ENCODE assay signal across 21 cellular contexts in the genomic region with DNA sequence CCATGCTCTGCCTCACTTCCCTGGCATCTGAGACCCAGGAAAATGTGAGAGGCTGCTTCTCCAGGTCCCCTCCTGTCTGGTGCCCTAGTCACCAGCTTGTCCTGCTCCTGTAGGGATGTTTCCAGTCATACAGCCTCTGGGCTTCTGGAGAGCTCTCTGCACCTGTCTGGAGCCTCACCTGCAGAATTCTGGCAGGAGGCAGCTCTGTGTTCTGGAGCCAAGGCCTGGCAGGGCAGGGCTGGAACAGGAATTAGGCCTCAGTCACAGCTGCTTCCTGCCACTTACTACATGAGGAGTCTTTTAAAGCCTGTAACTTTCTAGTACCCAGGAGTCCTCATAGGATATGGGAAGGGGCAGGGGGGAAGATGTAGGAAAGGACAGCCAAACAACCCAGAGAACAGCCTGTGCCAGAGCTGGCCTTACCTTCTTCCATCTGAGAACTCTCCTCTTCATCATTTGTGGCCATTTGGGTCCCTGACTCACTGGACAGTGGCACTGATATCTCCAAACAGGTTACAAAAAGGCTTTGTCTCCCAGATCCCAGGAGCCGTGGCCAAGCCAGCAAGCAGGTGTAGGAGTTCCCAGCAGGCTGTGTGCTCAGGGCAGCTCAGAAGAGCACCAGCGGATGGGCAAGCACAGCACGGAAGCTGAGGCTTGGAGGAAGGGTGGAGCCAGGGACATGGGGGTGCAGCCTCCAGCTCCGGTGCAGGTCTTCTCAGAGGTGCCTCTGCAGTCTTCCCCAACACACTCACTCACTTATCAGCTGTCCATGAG. TPM values are rescaled to one million over a fixed set of nuclear protein-coding genes. Genes with fewer than 3 reads are reported as not detected.
DNase-seq lines count a peak whose midpoint lies in the region; ATAC-seq, FAIRE-seq and TF ChIP-seq lines count a peak whose summit lies in the region.
"Had no signal": no experiment of that assay in that cellular context is flagged by ENCODE, and none has a peak within 500 bp of the region (broad histone marks: within the 10 kb centered on the region; RNA-seq: fewer than 3 reads in every experiment).

No MANE protein-coding gene starts in this region.

- H3K4me2 ChIP-seq in H1 (ENCODE audit: insufficient read depth in 1 of 2, low read depth in 2 of 2, low read length in 2 of 2): no peak overlapping the region
- H3K4me2 ChIP-seq: neural progenitor cell had no signal

- no peaks in the 10 kb centered on the region for H3K9me3 Mint-ChIP-seq in MCF 10A (ENCODE audit: unreplicated experiment)
- H3K9me3 Mint-ChIP-seq: activated naive CD8-positive, alpha-beta T cell treated with anti-CD3 and anti-CD28 coated beads, Interleukin-2, amount 10 ng/mL, durations not matched to agents 7 days and 5 days; neural progenitor cell had no signal

- H3K18ac ChIP-seq in H1 (ENCODE audit: extremely low read depth, low read length): no peak overlapping the region

- H4K20me1 ChIP-seq in H1 (replicated peaks in 1 of 2; ENCODE audit: control insufficient read depth in 1 of 2, insufficient read depth in 2 of 2, low read length in 2 of 2): peaks cover 0 to 2% of the 10 kb centered on the region in 2 experiments

- H3K4me1 Mint-ChIP-seq in MCF 10A (ENCODE audit: insufficient read depth, unreplicated experiment): peaks cover 4% of the 10 kb centered on the region
- H3K4me1 Mint-ChIP-seq: neural progenitor cell had no signal

- no peak overlapping the region for H2AK5ac ChIP-seq in H1 (ENCODE audit: low read depth, low read length)

- no peaks in the 10 kb centered on the region for H3K36me3 ChIP-seq in breast epithelium
- no peaks in the 10 kb centered on the region for H3K36me3 ChIP-seq in H1 (ENCODE audit: control insufficient read depth in 2 of 4, insufficient read depth in 4 of 4, low read length in 3 of 4)
- peaks cover 22% of the 10 kb centered on the region for H3K36me3 ChIP-seq in suprapubic skin
- H3K36me3 ChIP-seq: neural progenitor cell had no signal

- H2BK15ac ChIP-seq in H1 (ENCODE audit: low read length): 0 out of 2 replicates have a peak overlapping the region, but pooled peaks have one; percentile 46

- no peak overlapping the region for H3K56ac ChIP-seq in H1 (replicated peaks; ENCODE audit: insufficient read length, low read depth, low read length)

- TF ChIP-seq EP300 in H1 (IDR thresholded peaks at IDR 0.05; ENCODE audit: borderline replicate concordance in 1 of 2, low read depth in 2 of 2, low read length in 2 of 2): no peak
- no peak for TF ChIP-seq EP300 in suprapubic skin (IDR thresholded peaks at IDR 0.05)

- H3K14ac ChIP-seq in H1 (ENCODE audit: insufficient read length): no peak overlapping the region

- H3K4me3 Mint-ChIP-seq in MCF 10A (ENCODE audit: unreplicated experiment): no peak overlapping the region
- H3K4me3 Mint-ChIP-seq: activated naive CD8-positive, alpha-beta T cell treated with anti-CD3 and anti-CD28 coated beads, Interleukin-2, amount 10 ng/mL, durations not matched to agents 7 days and 5 days; neural progenitor cell had no signal

- no peak overlapping the region for H3K4ac ChIP-seq in H1 (replicated peaks; ENCODE audit: insufficient read length, low read depth, low read length)

- H4K8ac ChIP-seq in H1 (ENCODE audit: extremely low read depth, insufficient read depth, low read length): no peak overlapping the region

- peaks cover 10% of the 10 kb centered on the region for H3K36me3 Mint-ChIP-seq in MCF 10A (ENCODE audit: insufficient read depth, unreplicated experiment)
- H3K36me3 Mint-ChIP-seq: activated naive CD8-positive, alpha-beta T cell treated with anti-CD3 and anti-CD28 coated beads, Interleukin-2, amount 10 ng/mL, durations not matched to agents 7 days and 5 days had no signal

- H3K9me3 ChIP-seq in breast epithelium: no peaks in the 10 kb centered on the region
- H3K9me3 ChIP-seq in H1 (ENCODE audit: insufficient read depth in 2 of 2, low read depth in 1 of 2, low read length in 1 of 2): no peaks in the 10 kb centered on the region
- no peaks in the 10 kb centered on the region for H3K9me3 ChIP-seq in suprapubic skin
- H3K9me3 ChIP-seq: tibial artery had no signal

- H3K79me1 ChIP-seq in H1 (ENCODE audit: low read depth, low read length): no peaks in the 10 kb centered on the region

- no peak overlapping the region for H2AFZ ChIP-seq in H1 (ENCODE audit: low read length)
- H2AFZ ChIP-seq: neural progenitor cell had no signal

- no TSS peak for BruUV-seq in MCF 10A (replicated peaks; lab: Mats Ljungman, UMichigan)

- H2BK20ac ChIP-seq in H1 (ENCODE audit: low read length): no peak overlapping the region

- H3K27ac ChIP-seq in breast epithelium (no peak overlapping the region), H1 (ENCODE audit: low read depth, low read length) (no peak overlapping the region), suprapubic skin (peak overlapping the region; percentile 1)
- H3K27ac ChIP-seq: neural progenitor cell, tibial artery had no signal

- H3K4me1 ChIP-seq in breast epithelium (no peaks in the 10 kb centered on the region), H1 (replicated peaks in 1 of 4; ENCODE audit: control insufficient read depth in 3 of 4, insufficient read depth in 4 of 4, low read length in 3 of 4) (no peaks in the 10 kb centered on the region), suprapubic skin (peaks cover 18% of the 10 kb centered on the region)
- H3K4me1 ChIP-seq: neural progenitor cell, tibial artery had no signal

- no peak overlapping the region for H2BK5ac ChIP-seq in H1 (ENCODE audit: low read depth, low read length)

- 91% methylated on average over 4 of the region's 4 CpGs; no CpG with 5 or more reads in 1 of the 2 experiments for WGBS in H1 (ENCODE audit: extremely low coverage in 1 of 2, insufficient coverage in 1 of 2, insufficient read length in 1 of 2, insufficient replicate concordance in 2 of 2, low coverage in 1 of 2, low lambda C conversion rate in 2 of 2, missing lambda C conversion rate in 1 of 2), 2 experiments
- 81% methylated on average over 4 of the region's 4 CpGs for WGBS in suprapubic skin

- H3K27me3 Mint-ChIP-seq in MCF 10A (ENCODE audit: insufficient read depth, unreplicated experiment): no peaks in the 10 kb centered on the region
- H3K27me3 Mint-ChIP-seq: activated naive CD8-positive, alpha-beta T cell treated with anti-CD3 and anti-CD28 coated beads, Interleukin-2, amount 10 ng/mL, durations not matched to agents 7 days and 5 days had no signal

- DNase-seq in breast epithelium (ENCODE audit: low spot score in 2 of 2): peak; percentile 20 to 22
- DNase-seq in MCF 10A (ENCODE audit: unreplicated experiment): no peak
- peak; percentile 94 for DNase-seq in NCI-H510A treated with DMSO at 0.1 percent for 48 hours (lab: John Stamatoyannopoulos, UW)
- no peak for DNase-seq in H1 (ENCODE audit: low read depth in 1 of 2, low spot score in 2 of 2)
- no peak for DNase-seq in suprapubic skin (ENCODE audit: low spot score in 2 of 2)
- DNase-seq in urothelium cell line (ENCODE audit: low spot score): no peak
- no peak for DNase-seq in HUDEP-2 (lab: John Stamatoyannopoulos, UW; ENCODE audit: unreplicated experiment in 76 of 76)
- DNase-seq: activated CD4-positive, CD25-positive, alpha-beta regulatory T cell treated with anti-CD3 and anti-CD28 coated beads, Interleukin-2, amount 50 U/mL, for 72 hours; activated effector memory CD4-positive, alpha-beta T cell treated with Interleukin-2 at 50 U/mL for 16 hours; activated naive CD8-positive, alpha-beta T cell treated with anti-CD3 and anti-CD28 coated beads, Interleukin-2, amount 10 ng/mL, durations not matched to agents 7 days and 5 days; NCI-H1092 treated with DMSO at 0.1 percent for 48 hours; NCI-H2107; NCI-H69; stimulated activated CD4-positive, alpha-beta T cell treated with anti-CD3 and anti-CD28 coated beads, Interleukin-1b, Interleukin-23, amount 100 ng/mL, for 48 hours; tibial artery had no signal

- H2BK120ac ChIP-seq in H1 (replicated peaks; ENCODE audit: low read depth, low read length): no peak overlapping the region

- intact Hi-C loops in breast epithelium (cut with DNase I; ENCODE audit: low total_unique reads): no loop called here
- intact Hi-C loops in MCF 10A (cut with micrococcal nuclease): no loop called here

- no peak overlapping the region for H4K5ac ChIP-seq in H1 (ENCODE audit: insufficient read length, low read depth, low read length)

- H3K27me3 ChIP-seq in breast epithelium (no peaks in the 10 kb centered on the region), H1 (replicated peaks in 1 of 4; ENCODE audit: control insufficient read depth in 3 of 4, extremely low read depth in 1 of 4, insufficient read depth in 3 of 4, low read length in 3 of 4) (no peaks in the 10 kb centered on the region), suprapubic skin (no peaks in the 10 kb centered on the region)
- H3K27me3 ChIP-seq: neural progenitor cell, tibial artery had no signal

- H3K9ac ChIP-seq in H1 (replicated peaks in 1 of 4; ENCODE audit: extremely low read depth in 1 of 4, low read depth in 3 of 4, low read length in 3 of 4): no peak overlapping the region
- H3K9ac ChIP-seq: neural progenitor cell had no signal

- no peaks in the 10 kb centered on the region for H3K79me2 ChIP-seq in H1 (ENCODE audit: control insufficient read depth in 1 of 2, insufficient read depth in 2 of 2, low read length in 2 of 2)

- no peak for ATAC-seq in GM21529 (IDR thresholded peaks at IDR 0.05; ENCODE audit: unreplicated experiment)

- TF ChIP-seq CTCF in breast epithelium (IDR thresholded peaks at IDR 0.05): no peak
- no peak for TF ChIP-seq CTCF in MCF 10A (IDR thresholded peaks at IDR 0.05; ENCODE audit: unreplicated experiment)
- TF ChIP-seq CTCF in H1 (IDR thresholded peaks at IDR 0.05; ENCODE audit: control extremely low read depth in 1 of 3, insufficient read depth in 1 of 3, low read depth in 1 of 3, low read length in 3 of 3): no peak
- TF ChIP-seq CTCF in suprapubic skin (IDR thresholded peaks at IDR 0.05): no peak

- FAIRE-seq in H1 (lab: Jason Lieb, UNC): no peak
- FAIRE-seq in urothelium cell line (lab: Jason Lieb, UNC): no peak
- FAIRE-seq: H54, keratinocyte had no signal

- TF ChIP-seq POLR2A in breast epithelium (IDR thresholded peaks at IDR 0.05) (no peak), H1 (IDR thresholded peaks at IDR 0.05; ENCODE audit: control extremely low read depth in 1 of 2, low read depth in 2 of 2, low read length in 2 of 2) (no peak), suprapubic skin (IDR thresholded peaks at IDR 0.05) (no peak)

- POLR2A ChIA-PET in MCF 10A (lab: Yijun Ruan, JAX): interaction anchor here (0.7 to 1.4 kb wide), 4 partner anchors 13 to 121 kb away, joined by 3 to 5 read pairs (median 4); no protein-coding TSS in a partner anchor
- POLR2A ChIA-PET in H1 (lab: Charles Lee; ENCODE audit: partially characterized antibody): interaction anchor here (1.0 to 1.8 kb wide), 6 partner anchors 9 to 87 kb away, joined by 3 to 5 read pairs (median 3); no protein-coding TSS in a partner anchor

- H3K27ac Mint-ChIP-seq in MCF 10A (ENCODE audit: low read depth, unreplicated experiment): no peak overlapping the region
- H3K27ac Mint-ChIP-seq: neural progenitor cell had no signal

- H2BK12ac ChIP-seq in H1 (ENCODE audit: low read depth, low read length): no peak overlapping the region

- no peaks in the 10 kb centered on the region; the same call in 1 of the 2 replicates for H3K23me2 ChIP-seq in H1 (ENCODE audit: low read depth, low read length)

- H3K23ac ChIP-seq in H1 (ENCODE audit: insufficient read length): no peak overlapping the region

- CTCF ChIA-PET in MCF 10A (lab: Yijun Ruan, JAX) (interaction anchor here (0.5 to 1.5 kb wide), 4 partner anchors 32 to 285 kb away, joined by 3 to 4 read pairs (median 3); no protein-coding TSS in a partner anchor), H1 (lab: Charles Lee; ENCODE audit: partially characterized antibody) (interaction anchor here (0.9 to 2.4 kb wide), 8 partner anchors 9 to 139 kb away, joined by 3 to 16 read pairs (median 4); a partner anchor contains a TSS)

- H3K4me3 ChIP-seq in breast epithelium (no peak overlapping the region), H1 (ENCODE audit: extremely low read depth in 1 of 4, insufficient read depth in 2 of 4, low read depth in 3 of 4, low read length in 4 of 4) (no peak overlapping the region), suprapubic skin (no peak overlapping the region)
- H3K4me3 ChIP-seq: neural progenitor cell, skin epidermis, tibial artery had no signal

- H4K91ac ChIP-seq in H1 (replicated peaks; ENCODE audit: insufficient read length, low read length): no peak overlapping the region

- no peak for TF ChIP-seq RAD21 in H1 (IDR thresholded peaks at IDR 0.05 in 1 of 2, conservative IDR thresholded peaks at IDR 0.05 in 1 of 2; ENCODE audit: low read depth in 2 of 2, low read length in 2 of 2)

RNA-seq across cellular contexts. Expression of a gene that starts 31.4 kb away (rescaled TPM):
- 1 to 10 TPM in 2 of 3 donors, not detected in 1; 1.8 to 2.3 TPM for total RNA-seq in breast epithelium
- 1.9 TPM in 2 replicates for total RNA-seq in MCF 10A (2022)
- 22.7 and 23.3 TPM in 2 replicates for total RNA-seq in H1 (2021; fragmentation: NEBNext Ultra II Directional; extraction: Animal tissue kit (Norgen Biotek cat#: 25700))
- 13.5 and 17.4 TPM in 2 replicates for polyA plus RNA-seq in H1 (2011; rRNA removed)
- polyA plus RNA-seq in H1 (2011; cell fraction: cytosol; rRNA removed): 17.3 TPM
- polyA plus RNA-seq in H1 (2011; cell fraction: nucleus; rRNA removed): 51.9 TPM
- polyA plus RNA-seq in H1 (2012, experiment 1 of 2): 9.2 to 17.1 TPM (median 15.6 TPM) in 4 replicates
- polyA plus RNA-seq in H1 (2012, experiment 2 of 2): 7.0 TPM
- 19.3 TPM for polyA plus RNA-seq in H1 (2013, experiment 1 of 2)
- 19.6 TPM for polyA plus RNA-seq in H1 (2013, experiment 2 of 2)
- 2.1 and 5.6 TPM in 2 replicates for polyA minus RNA-seq in H1 (2011; rRNA and poly(A)+ RNA removed)
- 13.7 TPM for polyA minus RNA-seq in H1 (2011; cell fraction: cytosol; rRNA and poly(A)+ RNA removed)
- polyA minus RNA-seq in H1 (2011; cell fraction: nucleus; rRNA and poly(A)+ RNA removed): 21.4 TPM
- total RNA-seq in suprapubic skin: under 1 TPM in 3 of 4 donors, not detected in 1; 0.38 to 0.91 (median 0.72) TPM
- total RNA-seq: pulmonary artery endothelial cell had no signal

RNA-seq across cellular contexts. Expression of a gene that starts 44.5 kb away (rescaled TPM):
- total RNA-seq in breast epithelium: 10 to 100 TPM; 18.4 to 23.0 (median 20.5) TPM
- total RNA-seq in MCF 10A (2022): 23.9 and 31.4 TPM in 2 replicates
- total RNA-seq in H1 (2021; fragmentation: NEBNext Ultra II Directional; extraction: Animal tissue kit (Norgen Biotek cat#: 25700)): 20.7 and 23.0 TPM in 2 replicates
- 27.0 and 29.4 TPM in 2 replicates for polyA plus RNA-seq in H1 (2011; rRNA removed)
- 21.9 TPM for polyA plus RNA-seq in H1 (2011; cell fraction: cytosol; rRNA removed)
- polyA plus RNA-seq in H1 (2011; cell fraction: nucleus; rRNA removed): 39.3 TPM
- 17.0 to 24.3 TPM (median 21.8 TPM) in 4 replicates for polyA plus RNA-seq in H1 (2012, experiment 1 of 2)
- polyA plus RNA-seq in H1 (2012, experiment 2 of 2): 28.0 TPM
- polyA plus RNA-seq in H1 (2013, experiment 1 of 2): 10.8 TPM
- 10.3 TPM for polyA plus RNA-seq in H1 (2013, experiment 2 of 2)
- polyA minus RNA-seq in H1 (2011; rRNA and poly(A)+ RNA removed): 47.8 and 49.9 TPM in 2 replicates
- polyA minus RNA-seq in H1 (2011; cell fraction: cytosol; rRNA and poly(A)+ RNA removed): 19.0 TPM
- 22.4 TPM for polyA minus RNA-seq in H1 (2011; cell fraction: nucleus; rRNA and poly(A)+ RNA removed)
- 10 to 100 TPM; 30.8 to 41.0 (median 34.8) TPM for total RNA-seq in suprapubic skin

Comparison
In these comparisons a context has a peak if more than half of its experiments do, and no peak if none do; other contexts are left out.
1. DNase-seq: peak in breast epithelium (2 of 2) and NCI-H510A treated with DMSO at 0.1 percent for 48 hours (single experiment); none in MCF 10A (single experiment), H1 (0 of 2), suprapubic skin (0 of 2), urothelium cell line (single experiment) and HUDEP-2 (0 of 76).